Comparison of ENCODE assay signal across 24 cellular contexts in the genomic region with DNA sequence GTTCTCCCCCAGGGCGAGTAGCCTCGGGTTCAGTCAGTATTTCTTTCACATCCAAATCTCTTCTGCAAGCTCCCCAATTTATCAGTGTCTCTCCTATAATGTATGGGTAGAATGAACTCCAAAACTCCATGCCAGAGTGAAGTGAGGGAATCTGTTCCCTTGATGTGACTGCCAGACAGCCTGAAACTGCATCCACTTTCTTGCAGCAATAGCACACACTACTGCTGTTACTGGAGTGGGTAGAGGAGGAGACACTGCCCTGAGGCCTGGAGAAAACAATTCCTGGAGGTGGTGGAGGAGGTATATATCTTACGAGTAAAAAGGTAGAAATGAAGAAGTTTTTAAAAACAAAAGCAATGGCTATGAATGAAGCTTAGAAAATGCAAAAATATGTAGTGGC. TPM values are rescaled to one million over a fixed set of nuclear protein-coding genes. Genes with fewer than 3 reads are reported as not detected.
"Had no signal": no experiment of that assay in that cellular context is flagged by ENCODE, and none has a peak within 500 bp of the region (broad histone marks: within the 10 kb centered on the region; RNA-seq: fewer than 3 reads in every experiment).

No MANE protein-coding gene starts in this region.

- H3K4me3 ChIP-seq: left lung, lower lobe of right lung, ovary, right atrium auricular region, right lobe of liver, stomach, testis, thyroid gland, transverse colon, upper lobe of left lung, vagina had no signal

- H3K4me3 Mint-ChIP-seq: immature natural killer cell; naive thymus-derived CD8-positive, alpha-beta T cell; stimulated activated naive B cell treated with anti-CD40 and anti-IgM and Interleukin-4, amounts not matched to agents 10 μg/mL and 1 μg/mL and 100 μg/mL, for 72 hours had no signal

- ATAC-seq: left colon; left lung; lower lobe of right lung; naive thymus-derived CD8-positive, alpha-beta T cell; right lobe of liver; stimulated activated naive B cell treated with anti-CD40 and anti-IgM and Interleukin-4, amounts not matched to agents 10 μg/mL and 1 μg/mL and 100 μg/mL, for 72 hours; stimulated activated naive CD8-positive, alpha-beta T cell treated with anti-CD3 and anti-CD28 coated beads, Interleukin-15, Interleukin-2, amounts not matched to agents 100 U/mL and 50 U/mL, for 24 hours had no signal

- H3K4me1 Mint-ChIP-seq: immature natural killer cell; naive thymus-derived CD8-positive, alpha-beta T cell; stimulated activated naive B cell treated with anti-CD40 and anti-IgM and Interleukin-4, amounts not matched to agents 10 μg/mL and 1 μg/mL and 100 μg/mL, for 72 hours had no signal

- H3K4me1 ChIP-seq: right atrium auricular region, testis had no signal

- H3K27ac Mint-ChIP-seq: immature natural killer cell; naive thymus-derived CD8-positive, alpha-beta T cell; progenitor cell of endocrine pancreas; stimulated activated naive B cell treated with anti-CD40 and anti-IgM and Interleukin-4, amounts not matched to agents 10 μg/mL and 1 μg/mL and 100 μg/mL, for 72 hours had no signal

- H3K27me3 ChIP-seq: left lung, ovary, right atrium auricular region, right lobe of liver, stomach, testis, thyroid gland, transverse colon, upper lobe of left lung, vagina had no signal

- DNase-seq: hippocampal formation; immature natural killer cell; kidney; left colon; left lung; lower lobe of right lung; mammary epithelial cell; naive thymus-derived CD8-positive, alpha-beta T cell; ovary; right lobe of liver; stimulated activated CD4-positive, alpha-beta T cell treated with anti-CD3 and anti-CD28 coated beads, Interleukin-12 subunit alpha, Interleukin-12 subunit beta, amount 100 ng/mL, for 4 hours; stimulated activated CD4-positive, alpha-beta T cell treated with anti-CD3 and anti-CD28 coated beads, Interleukin-15, amount 100 ng/mL, for 24 hours; stimulated activated CD4-positive, alpha-beta T cell treated with anti-CD3 and anti-CD28 coated beads, Interleukin-2, amount 100 ng/mL, for 24 hours; stimulated activated CD4-positive, alpha-beta T cell treated with anti-CD3 and anti-CD28 coated beads, Interleukin-4, amount 100 ng/mL, for 1 hour; stimulated activated naive B cell treated with anti-CD40 and anti-IgM and Interleukin-4, amounts not matched to agents 10 μg/mL and 1 μg/mL and 100 μg/mL, for 72 hours; stimulated activated naive CD8-positive, alpha-beta T cell treated with anti-CD3 and anti-CD28 coated beads, Interleukin-15, Interleukin-2, amounts not matched to agents 100 U/mL and 50 U/mL, for 24 hours; stomach; testis; thyroid gland; transverse colon; upper lobe of left lung had no signal

- H3K36me3 ChIP-seq: left lung, lower lobe of right lung, ovary, right atrium auricular region, right lobe of liver, stomach, thyroid gland, transverse colon, upper lobe of left lung, vagina had no signal

- H3K27ac ChIP-seq: left lung, lower lobe of right lung, ovary, right atrium auricular region, right lobe of liver, stomach, testis, transverse colon, upper lobe of left lung, vagina had no signal

- H3K27me3 Mint-ChIP-seq: progenitor cell of endocrine pancreas had no signal

- H3K36me3 Mint-ChIP-seq: immature natural killer cell; naive thymus-derived CD8-positive, alpha-beta T cell; stimulated activated naive B cell treated with anti-CD40 and anti-IgM and Interleukin-4, amounts not matched to agents 10 μg/mL and 1 μg/mL and 100 μg/mL, for 72 hours had no signal

- H3K9me3 ChIP-seq: left lung, lower lobe of right lung, ovary, right atrium auricular region, right lobe of liver, stomach, testis, thyroid gland, transverse colon, upper lobe of left lung, vagina had no signal

RNA-seq across cellular contexts. Expression of a gene that starts 11.0 kb away (rescaled TPM):
- total RNA-seq: naive thymus-derived CD8-positive, alpha-beta T cell had no signal
